ENCODE assay signal across 19 cellular contexts in genomic region chr10:86218842-86219241, GRCh38.
"Had no signal": no experiment of that assay in that cellular context is flagged by ENCODE, and none has a peak within 500 bp of the region (broad histone marks: within the 10 kb centered on the region; RNA-seq: fewer than 3 reads in every experiment).

No MANE protein-coding gene starts in this region.

- ATAC-seq: K562, Panc1, PC-3 had no signal

- H3K27ac ChIP-seq: HL-60, KMS-11, RWPE1 had no signal

- H3K9ac ChIP-seq: KMS-11, SK-N-SH had no signal

- H3K4me1 Mint-ChIP-seq: IgD-negative memory B cell had no signal

- H3K9me3 ChIP-seq: SK-N-SH had no signal

- DNase-seq: MV-4-11; NCI-H1048; NCI-H1436; NCI-H187 treated with DMSO at 0.1 percent for 48 hours; NCI-H2227 treated with DMSO at 0.1 percent for 48 hours; NCI-H524; NCI-H526 treated with DMSO at 0.1 percent for 48 hours; NCI-H748 treated with DMSO at 0.1 percent for 48 hours; NK-92 treated with Interleukin-12 subunit alpha and Interleukin-12 subunit beta, amount 100 ng/mL, for 24 hours; PC-3; SHP77; SK-N-SH had no signal

- H3K9me3 Mint-ChIP-seq: IgD-negative memory B cell had no signal

- FAIRE-seq: HTR-8/SVneo, K562 had no signal

- H3K4me3 Mint-ChIP-seq: IgD-negative memory B cell had no signal

- H3K27ac Mint-ChIP-seq: IgD-negative memory B cell had no signal

- H3K4me3 ChIP-seq: K562 had no signal

- H3K4me2 ChIP-seq: KMS-11, SK-N-SH had no signal
